Comparison of ENCODE assay signal across 8 cellular contexts in the genomic region with DNA sequence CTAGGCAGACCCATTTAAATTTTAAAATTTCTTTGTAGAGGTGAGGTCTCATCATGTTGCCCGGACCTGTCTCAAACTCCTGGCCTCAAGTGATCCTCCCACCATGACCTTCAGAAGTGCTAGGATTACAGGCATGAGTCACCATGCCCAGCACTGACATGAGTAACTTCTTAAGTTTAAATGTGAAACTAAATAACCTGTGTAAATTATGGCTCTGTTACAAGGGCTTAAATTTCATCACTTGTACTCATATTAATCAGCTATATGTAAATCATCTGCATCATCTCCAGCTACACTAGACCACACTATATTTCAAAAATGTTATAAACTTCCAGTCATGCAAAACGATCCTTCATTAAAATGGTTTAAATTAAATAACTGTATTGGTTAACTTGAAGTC. TPM values are rescaled to one million over a fixed set of nuclear protein-coding genes. Genes with fewer than 3 reads are reported as not detected.
DNase-seq lines count a peak whose midpoint lies in the region; TF ChIP-seq lines count a peak whose summit lies in the region.

No MANE protein-coding gene starts in this region.

- TF ChIP-seq POLR2A in adrenal gland (IDR thresholded peaks at IDR 0.05): no peak

- peak; percentile 72 for DNase-seq in activated effector memory CD4-positive, alpha-beta T cell treated with anti-CD3 and anti-CD28 coated beads, Interleukin-2, amount 50 U/mL, for 16 hours
- no peak for DNase-seq in activated effector memory CD4-positive, alpha-beta T cell treated with Interleukin-2 at 50 U/mL for 16 hours
- DNase-seq in Kasumi-1 (lab: John Stamatoyannopoulos, UW) (peak; percentile 35 to 42), adrenal gland (peak in 6 of 7 donors; percentile 54 to 74 (median 70)), NCI-H748 (lab: John Stamatoyannopoulos, UW; ENCODE audit: unreplicated experiment) (no peak), NCI-H82 (lab: John Stamatoyannopoulos, UW) (no peak), midbrain (lab: John Stamatoyannopoulos, UW) (no peak)
- peak; percentile 20 for DNase-seq in stimulated activated CD4-positive, alpha-beta T cell treated with anti-CD3 and anti-CD28 coated beads, Interleukin-12 subunit alpha, Interleukin-12 subunit beta, amount 100 ng/mL, for 4 hours

- H3K4me1 ChIP-seq in adrenal gland (replicated peaks in 1 of 2): peaks cover 6 to 10% of the 10 kb centered on the region in 2 donors

- H3K36me3 ChIP-seq in adrenal gland (replicated peaks in 1 of 2): peaks cover 0 to 4% of the 10 kb centered on the region in 2 donors

- no peaks in the 10 kb centered on the region for H3K27me3 ChIP-seq in adrenal gland

- WGBS in adrenal gland, 4 donors: 44 to 55% (median 53%) methylated on average over 2 of the region's 2 CpGs

- no peak for TF ChIP-seq CTCF in adrenal gland (IDR thresholded peaks at IDR 0.05)

- H3K4me3 ChIP-seq in adrenal gland: no peak overlapping the region

- intact Hi-C loops in adrenal gland (cut with DNase I): no loop called here

- H3K9me3 ChIP-seq in adrenal gland (replicated peaks in 1 of 3): no peaks in the 10 kb centered on the region

- H3K27ac ChIP-seq in adrenal gland: no peak overlapping the region

RNA-seq across cellular contexts. Expression of a gene that starts 56.1 kb away (rescaled TPM):
- 100 to 1,000 TPM in 1 of 8 donors, 10 to 100 TPM in 7; 30.0 to 119 (median 50.4) TPM for total RNA-seq in adrenal gland
- polyA plus RNA-seq in adrenal gland: 10 to 100 TPM in 1 of 3 donors, 1 to 10 TPM in 2; 8.5 to 54.4 (median 9.0) TPM

Comparison
In these comparisons a context has a peak if more than half of its experiments do, and no peak if none do; other contexts are left out.
1. DNase-seq: peak in activated effector memory CD4-positive, alpha-beta T cell treated with anti-CD3 and anti-CD28 coated beads, Interleukin-2, amount 50 U/mL, for 16 hours (single experiment), Kasumi-1 (2 of 2), adrenal gland (6 of 7) and stimulated activated CD4-positive, alpha-beta T cell treated with anti-CD3 and anti-CD28 coated beads, Interleukin-12 subunit alpha, Interleukin-12 subunit beta, amount 100 ng/mL, for 4 hours (single experiment); none in activated effector memory CD4-positive, alpha-beta T cell treated with Interleukin-2 at 50 U/mL for 16 hours (single experiment), NCI-H748 (single experiment), NCI-H82 (single experiment) and midbrain (single experiment).